ENCODE assay signal across 1 cellular context in the genomic region with DNA sequence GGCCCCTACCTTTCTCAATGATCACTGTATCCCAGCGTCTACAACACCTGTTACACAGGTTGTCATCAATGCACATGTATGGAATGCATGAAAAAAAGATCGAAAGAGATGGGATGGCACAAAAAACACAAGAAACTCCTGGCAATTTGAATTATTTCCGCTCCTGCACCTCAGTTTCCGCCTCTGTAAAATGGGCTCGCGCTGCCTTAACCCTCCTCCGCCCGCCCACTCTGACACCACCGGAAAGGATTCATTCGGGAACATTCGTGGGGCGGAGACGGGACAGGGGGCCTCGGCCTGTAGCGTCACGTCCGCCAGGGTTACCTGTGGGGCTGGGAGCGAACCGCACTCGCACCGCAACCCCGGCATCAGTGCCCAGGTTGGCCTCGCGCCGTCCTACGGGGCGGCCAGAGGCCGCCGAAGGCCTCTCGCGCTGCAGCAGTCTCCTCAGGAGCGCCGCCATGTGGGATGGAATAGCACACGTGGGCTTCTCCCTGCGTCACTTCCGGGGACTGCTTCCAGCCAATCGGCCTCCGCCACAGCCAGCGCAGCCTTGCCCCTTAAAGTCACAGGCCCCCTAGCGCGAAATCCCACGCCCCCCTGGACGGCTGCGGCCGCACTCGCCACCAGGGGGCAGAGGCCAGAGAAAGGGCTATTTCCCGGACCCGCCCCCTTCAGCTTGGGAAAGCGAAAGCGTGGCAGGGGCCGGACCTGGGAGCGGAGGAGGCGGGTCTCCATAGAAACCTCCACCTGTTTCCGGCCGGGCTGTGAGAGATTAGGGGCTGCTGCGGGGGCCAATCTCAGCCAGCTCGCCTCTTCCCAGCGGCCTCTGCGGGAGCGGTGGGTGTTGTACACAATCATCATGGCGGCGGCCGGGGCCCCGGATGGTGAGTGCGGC.
TF ChIP-seq lines count a peak whose summit lies in the region.

Gene EARS2, minus strand, starts transcription at position 470 of the 898 bp plus-strand sequence. Its CDS starts 7 bp downstream, at position 463.
A gene with protein sequence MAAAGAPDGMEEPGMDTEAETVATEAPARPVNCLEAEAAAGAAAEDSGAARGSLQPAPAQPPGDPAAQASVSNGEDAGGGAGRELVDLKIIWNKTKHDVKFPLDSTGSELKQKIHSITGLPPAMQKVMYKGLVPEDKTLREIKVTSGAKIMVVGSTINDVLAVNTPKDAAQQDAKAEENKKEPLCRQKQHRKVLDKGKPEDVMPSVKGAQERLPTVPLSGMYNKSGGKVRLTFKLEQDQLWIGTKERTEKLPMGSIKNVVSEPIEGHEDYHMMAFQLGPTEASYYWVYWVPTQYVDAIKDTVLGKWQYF (plus strand): TSS at position 847 of the 898 bp plus-strand sequence. CDS start 16 bp downstream, at position 863.

TF ChIP-seq in GM12878, 131 proteins besides CTCF, POLR2A, EP300 and RAD21 (continued from another document and continues in another):
- TF ChIP-seq, protein P1, sequence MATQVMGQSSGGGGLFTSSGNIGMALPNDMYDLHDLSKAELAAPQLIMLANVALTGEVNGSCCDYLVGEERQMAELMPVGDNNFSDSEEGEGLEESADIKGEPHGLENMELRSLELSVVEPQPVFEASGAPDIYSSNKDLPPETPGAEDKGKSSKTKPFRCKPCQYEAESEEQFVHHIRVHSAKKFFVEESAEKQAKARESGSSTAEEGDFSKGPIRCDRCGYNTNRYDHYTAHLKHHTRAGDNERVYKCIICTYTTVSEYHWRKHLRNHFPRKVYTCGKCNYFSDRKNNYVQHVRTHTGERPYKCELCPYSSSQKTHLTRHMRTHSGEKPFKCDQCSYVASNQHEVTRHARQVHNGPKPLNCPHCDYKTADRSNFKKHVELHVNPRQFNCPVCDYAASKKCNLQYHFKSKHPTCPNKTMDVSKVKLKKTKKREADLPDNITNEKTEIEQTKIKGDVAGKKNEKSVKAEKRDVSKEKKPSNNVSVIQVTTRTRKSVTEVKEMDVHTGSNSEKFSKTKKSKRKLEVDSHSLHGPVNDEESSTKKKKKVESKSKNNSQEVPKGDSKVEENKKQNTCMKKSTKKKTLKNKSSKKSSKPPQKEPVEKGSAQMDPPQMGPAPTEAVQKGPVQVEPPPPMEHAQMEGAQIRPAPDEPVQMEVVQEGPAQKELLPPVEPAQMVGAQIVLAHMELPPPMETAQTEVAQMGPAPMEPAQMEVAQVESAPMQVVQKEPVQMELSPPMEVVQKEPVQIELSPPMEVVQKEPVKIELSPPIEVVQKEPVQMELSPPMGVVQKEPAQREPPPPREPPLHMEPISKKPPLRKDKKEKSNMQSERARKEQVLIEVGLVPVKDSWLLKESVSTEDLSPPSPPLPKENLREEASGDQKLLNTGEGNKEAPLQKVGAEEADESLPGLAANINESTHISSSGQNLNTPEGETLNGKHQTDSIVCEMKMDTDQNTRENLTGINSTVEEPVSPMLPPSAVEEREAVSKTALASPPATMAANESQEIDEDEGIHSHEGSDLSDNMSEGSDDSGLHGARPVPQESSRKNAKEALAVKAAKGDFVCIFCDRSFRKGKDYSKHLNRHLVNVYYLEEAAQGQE (IDR thresholded peaks at IDR 0.05; ENCODE audit: low read depth, low read length): no peak
- TF ChIP-seq, protein P2, sequence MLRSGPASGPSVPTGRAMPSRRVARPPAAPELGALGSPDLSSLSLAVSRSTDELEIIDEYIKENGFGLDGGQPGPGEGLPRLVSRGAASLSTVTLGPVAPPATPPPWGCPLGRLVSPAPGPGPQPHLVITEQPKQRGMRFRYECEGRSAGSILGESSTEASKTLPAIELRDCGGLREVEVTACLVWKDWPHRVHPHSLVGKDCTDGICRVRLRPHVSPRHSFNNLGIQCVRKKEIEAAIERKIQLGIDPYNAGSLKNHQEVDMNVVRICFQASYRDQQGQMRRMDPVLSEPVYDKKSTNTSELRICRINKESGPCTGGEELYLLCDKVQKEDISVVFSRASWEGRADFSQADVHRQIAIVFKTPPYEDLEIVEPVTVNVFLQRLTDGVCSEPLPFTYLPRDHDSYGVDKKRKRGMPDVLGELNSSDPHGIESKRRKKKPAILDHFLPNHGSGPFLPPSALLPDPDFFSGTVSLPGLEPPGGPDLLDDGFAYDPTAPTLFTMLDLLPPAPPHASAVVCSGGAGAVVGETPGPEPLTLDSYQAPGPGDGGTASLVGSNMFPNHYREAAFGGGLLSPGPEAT (IDR thresholded peaks at IDR 0.05; ENCODE audit: low read depth): peak; percentile 96
- TF ChIP-seq JUNB (IDR thresholded peaks at IDR 0.05): no peak
- no peak; the same call in none of the 2 replicates for TF ChIP-seq HCFC1 (IDR thresholded peaks at IDR 0.05; ENCODE audit: low read length)
- peak; percentile 69; the same call in 1 of the 2 replicates for TF ChIP-seq CBX5 (IDR thresholded peaks at IDR 0.05; ENCODE audit: low read depth)
- TF ChIP-seq, protein P3, sequence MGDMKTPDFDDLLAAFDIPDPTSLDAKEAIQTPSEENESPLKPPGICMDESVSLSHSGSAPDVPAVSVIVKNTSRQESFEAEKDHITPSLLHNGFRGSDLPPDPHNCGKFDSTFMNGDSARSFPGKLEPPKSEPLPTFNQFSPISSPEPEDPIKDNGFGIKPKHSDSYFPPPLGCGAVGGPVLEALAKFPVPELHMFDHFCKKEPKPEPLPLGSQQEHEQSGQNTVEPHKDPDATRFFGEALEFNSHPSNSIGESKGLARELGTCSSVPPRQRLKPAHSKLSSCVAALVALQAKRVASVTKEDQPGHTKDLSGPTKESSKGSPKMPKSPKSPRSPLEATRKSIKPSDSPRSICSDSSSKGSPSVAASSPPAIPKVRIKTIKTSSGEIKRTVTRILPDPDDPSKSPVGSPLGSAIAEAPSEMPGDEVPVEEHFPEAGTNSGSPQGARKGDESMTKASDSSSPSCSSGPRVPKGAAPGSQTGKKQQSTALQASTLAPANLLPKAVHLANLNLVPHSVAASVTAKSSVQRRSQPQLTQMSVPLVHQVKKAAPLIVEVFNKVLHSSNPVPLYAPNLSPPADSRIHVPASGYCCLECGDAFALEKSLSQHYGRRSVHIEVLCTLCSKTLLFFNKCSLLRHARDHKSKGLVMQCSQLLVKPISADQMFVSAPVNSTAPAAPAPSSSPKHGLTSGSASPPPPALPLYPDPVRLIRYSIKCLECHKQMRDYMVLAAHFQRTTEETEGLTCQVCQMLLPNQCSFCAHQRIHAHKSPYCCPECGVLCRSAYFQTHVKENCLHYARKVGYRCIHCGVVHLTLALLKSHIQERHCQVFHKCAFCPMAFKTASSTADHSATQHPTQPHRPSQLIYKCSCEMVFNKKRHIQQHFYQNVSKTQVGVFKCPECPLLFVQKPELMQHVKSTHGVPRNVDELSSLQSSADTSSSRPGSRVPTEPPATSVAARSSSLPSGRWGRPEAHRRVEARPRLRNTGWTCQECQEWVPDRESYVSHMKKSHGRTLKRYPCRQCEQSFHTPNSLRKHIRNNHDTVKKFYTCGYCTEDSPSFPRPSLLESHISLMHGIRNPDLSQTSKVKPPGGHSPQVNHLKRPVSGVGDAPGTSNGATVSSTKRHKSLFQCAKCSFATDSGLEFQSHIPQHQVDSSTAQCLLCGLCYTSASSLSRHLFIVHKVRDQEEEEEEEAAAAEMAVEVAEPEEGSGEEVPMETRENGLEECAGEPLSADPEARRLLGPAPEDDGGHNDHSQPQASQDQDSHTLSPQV (IDR thresholded peaks at IDR 0.05): no peak
- TF ChIP-seq PBX3 (IDR thresholded peaks at IDR 0.05; ENCODE audit: insufficient replicate concordance, low read depth, low read length): peak; percentile 93
- peak; percentile 78 for TF ChIP-seq FOXK2 (IDR thresholded peaks at IDR 0.05)
- TF ChIP-seq RUNX3 (IDR thresholded peaks at IDR 0.05; ENCODE audit: low read length): peak; percentile 56
- peak; percentile 62 for TF ChIP-seq E4F1 (IDR thresholded peaks at IDR 0.05; ENCODE audit: borderline replicate concordance, partially characterized antibody)
- TF ChIP-seq, protein P4, sequence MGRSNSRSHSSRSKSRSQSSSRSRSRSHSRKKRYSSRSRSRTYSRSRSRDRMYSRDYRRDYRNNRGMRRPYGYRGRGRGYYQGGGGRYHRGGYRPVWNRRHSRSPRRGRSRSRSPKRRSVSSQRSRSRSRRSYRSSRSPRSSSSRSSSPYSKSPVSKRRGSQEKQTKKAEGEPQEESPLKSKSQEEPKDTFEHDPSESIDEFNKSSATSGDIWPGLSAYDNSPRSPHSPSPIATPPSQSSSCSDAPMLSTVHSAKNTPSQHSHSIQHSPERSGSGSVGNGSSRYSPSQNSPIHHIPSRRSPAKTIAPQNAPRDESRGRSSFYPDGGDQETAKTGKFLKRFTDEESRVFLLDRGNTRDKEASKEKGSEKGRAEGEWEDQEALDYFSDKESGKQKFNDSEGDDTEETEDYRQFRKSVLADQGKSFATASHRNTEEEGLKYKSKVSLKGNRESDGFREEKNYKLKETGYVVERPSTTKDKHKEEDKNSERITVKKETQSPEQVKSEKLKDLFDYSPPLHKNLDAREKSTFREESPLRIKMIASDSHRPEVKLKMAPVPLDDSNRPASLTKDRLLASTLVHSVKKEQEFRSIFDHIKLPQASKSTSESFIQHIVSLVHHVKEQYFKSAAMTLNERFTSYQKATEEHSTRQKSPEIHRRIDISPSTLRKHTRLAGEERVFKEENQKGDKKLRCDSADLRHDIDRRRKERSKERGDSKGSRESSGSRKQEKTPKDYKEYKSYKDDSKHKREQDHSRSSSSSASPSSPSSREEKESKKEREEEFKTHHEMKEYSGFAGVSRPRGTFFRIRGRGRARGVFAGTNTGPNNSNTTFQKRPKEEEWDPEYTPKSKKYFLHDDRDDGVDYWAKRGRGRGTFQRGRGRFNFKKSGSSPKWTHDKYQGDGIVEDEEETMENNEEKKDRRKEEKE (IDR thresholded peaks at IDR 0.05): no peak
- no peak for TF ChIP-seq NFXL1 (IDR thresholded peaks at IDR 0.05; ENCODE audit: borderline replicate concordance)
- TF ChIP-seq NR2F1 (conservative IDR thresholded peaks at IDR 0.05): peak; percentile 77
- no peak for TF ChIP-seq NFIC (IDR thresholded peaks at IDR 0.05; ENCODE audit: low read depth, low read length)
- TF ChIP-seq SUPT20H (IDR thresholded peaks at IDR 0.05; ENCODE audit: borderline replicate concordance, control insufficient read depth, low read depth, low read length): no peak
- no peak for TF ChIP-seq IRF4 (IDR thresholded peaks at IDR 0.05; ENCODE audit: low read depth, low read length)
- TF ChIP-seq EGR1 (IDR thresholded peaks at IDR 0.05; ENCODE audit: borderline replicate concordance in 1 of 2, low read depth in 2 of 2, low read length in 2 of 2): peak in 1 of 2 experiments; percentile 71; a peak in 2 of 3 replicates
- no peak for TF ChIP-seq CEBPB (IDR thresholded peaks at IDR 0.05; ENCODE audit: borderline replicate concordance in 1 of 2, low read depth in 2 of 2, low read length in 2 of 2)
- peak; percentile 45; the same call in 1 of the 2 replicates for TF ChIP-seq RCOR1 (conservative IDR thresholded peaks at IDR 0.05; ENCODE audit: low read depth, low read length)
- peak; percentile 56; the same call in 1 of the 2 replicates for TF ChIP-seq CHD2 (IDR thresholded peaks at IDR 0.05; ENCODE audit: borderline replicate concordance, low read depth, low read length)
- peak; percentile 93 for TF ChIP-seq YY1 (IDR thresholded peaks at IDR 0.05; ENCODE audit: low read depth, low read length)
- no peak for TF ChIP-seq KDM1A (IDR thresholded peaks at IDR 0.05; ENCODE audit: borderline replicate concordance)
- no peak for TF ChIP-seq SUZ12 (IDR thresholded peaks at IDR 0.05; ENCODE audit: unreplicated experiment)
- TF ChIP-seq KLF5 (IDR thresholded peaks at IDR 0.05; ENCODE audit: partially characterized antibody): peak; percentile 60
- peak; percentile 97 for TF ChIP-seq SMARCA5 (IDR thresholded peaks at IDR 0.05)
- 0 out of 2 replicates have a peak, but pooled peaks have one; percentile 45 for TF ChIP-seq ATF3 (IDR thresholded peaks at IDR 0.05; ENCODE audit: borderline replicate concordance, extremely low read depth, low read depth, low read length)
- TF ChIP-seq ZBTB4 (CRISPR knock-in tag; IDR thresholded peaks at IDR 0.05): no peak
- TF ChIP-seq CHD4 (IDR thresholded peaks at IDR 0.05): no peak
- no peak for TF ChIP-seq BACH1 (IDR thresholded peaks at IDR 0.05; ENCODE audit: borderline replicate concordance)
